ENCODE assay signal across 13 cellular contexts in the genomic region with DNA sequence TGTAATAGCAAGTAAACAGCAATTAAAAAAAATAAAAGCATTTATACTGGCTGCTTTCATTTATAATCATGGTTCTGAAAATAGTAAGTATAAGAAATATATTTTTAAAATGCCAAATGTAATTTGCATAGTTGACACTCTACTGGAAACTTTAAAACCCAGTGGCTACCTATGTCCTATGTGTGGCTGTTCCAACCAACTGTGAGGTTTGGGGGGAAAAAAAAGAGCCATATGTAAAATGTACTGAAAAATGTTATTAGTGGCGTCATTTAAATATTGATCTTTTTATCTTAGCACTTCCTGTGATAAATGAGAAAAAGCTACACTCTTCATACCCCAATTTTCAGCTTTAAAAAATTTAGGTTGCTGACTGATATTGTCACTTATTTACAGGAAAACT.
A peak's percentile ranks its signal among the peaks of the same experiment; 100 is the strongest.
DNase-seq lines count a peak whose midpoint lies in the region; ATAC-seq and TF ChIP-seq lines count a peak whose summit lies in the region.
"Had no signal": no experiment of that assay in that cellular context is flagged by ENCODE, and none has a peak within 500 bp of the region (broad histone marks: within the 10 kb centered on the region; RNA-seq: fewer than 3 reads in every experiment).

No MANE protein-coding gene starts in this region.

- DNase-seq in GM06990 (ENCODE audit: extremely low read depth, insufficient read length) (no peak), Karpas-422 (no peak), amniotic stem cell (lab: John Stamatoyannopoulos, UW) (no peak), DMS79 treated with DMSO at 0.1 percent for 48 hours (lab: John Stamatoyannopoulos, UW) (no peak)
- DNase-seq in activated CD8-positive, alpha-beta T cell treated with anti-CD3 and anti-CD28 coated beads, Interleukin-2, amount 10 ng/mL, durations not matched to agents 7 days and 5 days = no peak
- DNase-seq: NCI-H510A treated with DMSO at 0.1 percent for 48 hours; Peyer's patch; stimulated activated CD4-positive, alpha-beta T cell treated with anti-CD3 and anti-CD28 coated beads, Interleukin-2, amount 100 ng/mL, for 24 hours had no signal

- TF ChIP-seq EP300 in gastroesophageal sphincter (IDR thresholded peaks at IDR 0.05) = no peak

- H3K4me1 ChIP-seq in Karpas-422 (ENCODE audit: low read length) (peaks cover 76% of the 10 kb centered on the region), gastroesophageal sphincter (peaks cover 0 to 81% (median 6%) of the 10 kb centered on the region in 3 donors)

- H3K27ac ChIP-seq in Karpas-422 (ENCODE audit: low read length) = peak overlapping the region; percentile 49
- peak overlapping the region in 3 of 4 donors; percentile 46 to 94 (median 94) for H3K27ac ChIP-seq in gastroesophageal sphincter
- H3K27ac ChIP-seq in skin epidermis = peak overlapping the region in 14 of 21 experiments; percentile 5 to 93 (median 84)

- no peak for TF ChIP-seq CTCF in GM06990 (IDR thresholded peaks at IDR 0.05; ENCODE audit: insufficient read depth, low read length, poor library complexity, severe bottlenecking)
- TF ChIP-seq CTCF in gastroesophageal sphincter (IDR thresholded peaks at IDR 0.05) = no peak

- H2AFZ ChIP-seq in Karpas-422 (ENCODE audit: low read length) = no peak overlapping the region

- CTCF ChIA-PET in activated CD8-positive, alpha-beta T cell treated with anti-CD3 and anti-CD28 coated beads, Interleukin-2, amount 10 ng/mL, durations not matched to agents 7 days and 5 days (lab: Charles Lee) = interaction anchor here (1.2 kb wide), 1 partner anchor 11 kb away, joined by 3 read pairs; no protein-coding TSS in a partner anchor

- POLR2A ChIA-PET in activated CD8-positive, alpha-beta T cell treated with anti-CD3 and anti-CD28 coated beads, Interleukin-2, amount 10 ng/mL, durations not matched to agents 7 days and 5 days (lab: Charles Lee) = no interaction called here

- H3K27me3 ChIP-seq in GM06990 (replicated peaks; ENCODE audit: control insufficient read depth, insufficient read depth, low read length) (no peaks in the 10 kb centered on the region), Karpas-422 (ENCODE audit: low read length) (no peaks in the 10 kb centered on the region), gastroesophageal sphincter (no peaks in the 10 kb centered on the region)
- H3K27me3 ChIP-seq: Peyer's patch had no signal

- H3K4me3 Mint-ChIP-seq in activated CD8-positive, alpha-beta T cell treated with anti-CD3 and anti-CD28 coated beads, Interleukin-2, amount 10 ng/mL, durations not matched to agents 7 days and 5 days = no peak overlapping the region
- H3K4me3 Mint-ChIP-seq: dendritic cell treated with granulocyte-macrophage colony-stimulating factor and Interleukin-4, amounts not matched to agents 40 ng/mL and 50 ng/mL, for 4 days; T-helper 1 cell treated with Interleukin-12 subunit alpha and Interleukin-12 subunit beta and Interleukin-4 antibody, amounts not matched to agents 30 μg/mL and 1 μg/mL, for 36 hours had no signal

- no peak overlapping the region for H3K9ac ChIP-seq in Karpas-422 (ENCODE audit: low read length)

- H3K9me3 Mint-ChIP-seq in activated CD8-positive, alpha-beta T cell treated with anti-CD3 and anti-CD28 coated beads, Interleukin-2, amount 10 ng/mL, durations not matched to agents 7 days and 5 days (ENCODE audit: insufficient read depth) = no peaks in the 10 kb centered on the region
- H3K9me3 Mint-ChIP-seq: dendritic cell treated with granulocyte-macrophage colony-stimulating factor and Interleukin-4, amounts not matched to agents 40 ng/mL and 50 ng/mL, for 4 days; T-helper 1 cell treated with Interleukin-12 subunit alpha and Interleukin-12 subunit beta and Interleukin-4 antibody, amounts not matched to agents 30 μg/mL and 1 μg/mL, for 36 hours had no signal

- H3K36me3 Mint-ChIP-seq in activated CD8-positive, alpha-beta T cell treated with anti-CD3 and anti-CD28 coated beads, Interleukin-2, amount 10 ng/mL, durations not matched to agents 7 days and 5 days (ENCODE audit: low read depth) = no peaks in the 10 kb centered on the region

- H3K4me1 Mint-ChIP-seq in activated CD8-positive, alpha-beta T cell treated with anti-CD3 and anti-CD28 coated beads, Interleukin-2, amount 10 ng/mL, durations not matched to agents 7 days and 5 days (ENCODE audit: low read depth) = peaks cover 12% of the 10 kb centered on the region

- no peaks in the 10 kb centered on the region for H3K36me3 ChIP-seq in GM06990 (ENCODE audit: control insufficient read depth, insufficient read depth, low read length)
- H3K36me3 ChIP-seq in Karpas-422 (ENCODE audit: insufficient read depth, low read length) = no peaks in the 10 kb centered on the region
- no peaks in the 10 kb centered on the region for H3K36me3 ChIP-seq in gastroesophageal sphincter
- H3K36me3 ChIP-seq: Peyer's patch had no signal

- peak overlapping the region; percentile 91 for H3K4me3 ChIP-seq in GM06990 (replicated peaks; ENCODE audit: low read depth, low read length)
- peak overlapping the region; percentile 70 for H3K4me3 ChIP-seq in Karpas-422 (ENCODE audit: low read length)
- no peak overlapping the region for H3K4me3 ChIP-seq in gastroesophageal sphincter
- H3K4me3 ChIP-seq in skin epidermis = no peak overlapping the region

- 80 to 82% methylated on average over 1 of the region's 1 CpG for WGBS in gastroesophageal sphincter (ENCODE audit: low coverage in 1 of 2), 2 donors

- ATAC-seq in gastroesophageal sphincter = no peak
- ATAC-seq in GM19035 (IDR thresholded peaks at IDR 0.05; ENCODE audit: unreplicated experiment) = no peak
- no peak for ATAC-seq in activated CD8-positive, alpha-beta T cell treated with anti-CD3 and anti-CD28 coated beads, Interleukin-2, amount 10 ng/mL, durations not matched to agents 7 days and 5 days

- no peaks in the 10 kb centered on the region for H4K20me1 ChIP-seq in Karpas-422 (ENCODE audit: insufficient read depth, low read depth, low read length)

- peak overlapping the region; percentile 80 for H3K4me2 ChIP-seq in Karpas-422 (ENCODE audit: low read depth, low read length, poor library complexity, severe bottlenecking)

- peaks cover 25% of the 10 kb centered on the region for H3K27me3 Mint-ChIP-seq in activated CD8-positive, alpha-beta T cell treated with anti-CD3 and anti-CD28 coated beads, Interleukin-2, amount 10 ng/mL, durations not matched to agents 7 days and 5 days (ENCODE audit: low read depth)
- H3K27me3 Mint-ChIP-seq: dendritic cell treated with granulocyte-macrophage colony-stimulating factor and Interleukin-4, amounts not matched to agents 40 ng/mL and 50 ng/mL, for 4 days had no signal

- TF ChIP-seq POLR2A in gastroesophageal sphincter (IDR thresholded peaks at IDR 0.05) = no peak

- peaks cover 94% of the 10 kb centered on the region for H3K79me2 ChIP-seq in Karpas-422 (ENCODE audit: low read length)

- H3K9me2 ChIP-seq in Karpas-422 (replicated peaks; ENCODE audit: insufficient read depth, low read length) = no peaks in the 10 kb centered on the region

- no peak overlapping the region for H3K27ac Mint-ChIP-seq in activated CD8-positive, alpha-beta T cell treated with anti-CD3 and anti-CD28 coated beads, Interleukin-2, amount 10 ng/mL, durations not matched to agents 7 days and 5 days
- H3K27ac Mint-ChIP-seq: dendritic cell treated with granulocyte-macrophage colony-stimulating factor and Interleukin-4, amounts not matched to agents 40 ng/mL and 50 ng/mL, for 4 days; T-helper 1 cell treated with Interleukin-12 subunit alpha and Interleukin-12 subunit beta and Interleukin-4 antibody, amounts not matched to agents 30 μg/mL and 1 μg/mL, for 36 hours had no signal

- no peaks in the 10 kb centered on the region for H3K9me3 ChIP-seq in Karpas-422 (ENCODE audit: low read length)
- H3K9me3 ChIP-seq in gastroesophageal sphincter = no peaks in the 10 kb centered on the region
- H3K9me3 ChIP-seq: Peyer's patch had no signal

Comparison
In these comparisons a context has a peak if more than half of its experiments do, and no peak if none do; other contexts are left out.
1. H3K4me3 ChIP-seq: peak in GM06990 (single experiment) and Karpas-422 (single experiment); none in gastroesophageal sphincter (0 of 2) and skin epidermis (0 of 7).
2. Peak in every context shown above with its lines, with median percentiles within 50 percentile points of each other: H3K27ac ChIP-seq.